ENCODE assay signal across 11 cellular contexts in the genomic region with DNA sequence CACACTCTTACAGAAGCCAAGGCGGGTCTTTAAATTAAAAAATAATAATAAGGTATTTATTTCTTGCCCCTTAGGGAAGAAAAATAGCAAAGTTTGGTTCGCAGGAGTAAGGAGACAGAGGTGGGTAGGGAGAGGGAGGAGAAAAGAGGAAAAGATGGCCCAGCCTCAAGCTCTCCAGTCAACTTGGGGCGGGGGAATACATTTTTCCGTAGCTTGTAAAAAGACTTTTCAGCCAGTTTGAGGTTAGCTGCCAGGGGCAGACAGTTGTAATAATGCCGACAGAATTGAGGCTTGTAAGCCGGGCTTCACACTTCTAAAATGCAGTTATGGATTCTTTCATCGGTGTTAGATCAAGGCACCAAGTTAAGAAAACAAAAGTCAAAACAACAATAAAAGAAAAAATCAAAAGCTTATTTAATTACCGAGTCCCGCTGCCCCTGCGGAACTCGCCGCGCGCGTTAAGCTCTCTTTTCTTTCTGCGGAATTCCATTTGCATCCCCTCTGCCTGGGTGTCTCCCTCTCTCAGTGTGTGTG. TPM values are rescaled to one million over a fixed set of nuclear protein-coding genes. Genes with fewer than 3 reads are reported as not detected.
DNase-seq lines count a peak whose midpoint lies in the region; ATAC-seq and TF ChIP-seq lines count a peak whose summit lies in the region.
"Had no signal": no experiment of that assay in that cellular context is flagged by ENCODE, and none has a peak within 500 bp of the region (broad histone marks: within the 10 kb centered on the region; RNA-seq: fewer than 3 reads in every experiment).

No MANE protein-coding gene starts in this region.

- 0 to 1% methylated on average over 12 to 14 of the region's 16 CpGs for WGBS in mesodermal cell (ENCODE audit: insufficient coverage in 2 of 2), 2 experiments

- H3K9ac ChIP-seq in subcutaneous abdominal adipose tissue (ENCODE audit: low read length in 5 of 5), result no peak overlapping the region

- CTCF ChIA-PET in activated naive CD4-positive, alpha-beta T cell treated with anti-CD3 and anti-CD28 coated beads, Interleukin-2, amount 10 ng/mL, durations not matched to agents 7 days and 5 days (lab: Charles Lee), result interaction anchor here (0.7 to 1.3 kb wide), 4 partner anchors 32 to 778 kb away, joined by 3 to 5 read pairs (median 4); no protein-coding TSS in a partner anchor
- CTCF ChIA-PET in activated B cell treated with CpG ODN at 0.5 μM for 24 hours (lab: Charles Lee), result interaction anchor here (0.8 kb wide), 1 partner anchor 46 kb away, joined by 3 read pairs; no protein-coding TSS in a partner anchor

- POLR2A ChIA-PET in activated B cell treated with CpG ODN at 0.5 μM for 24 hours (lab: Charles Lee), result no interaction called here

- H3K4me3 ChIP-seq in mesodermal cell (ENCODE audit: extremely low read depth, insufficient read depth, low read length, poor library complexity, severe bottlenecking) (peak overlapping the region; percentile 44), subcutaneous abdominal adipose tissue (ENCODE audit: low read depth in 1 of 5, low read length in 5 of 5) (peak overlapping the region; percentile 8 to 59 (median 37))
- H3K4me3 ChIP-seq: upper lobe of left lung had no signal

- H3K27ac Mint-ChIP-seq in activated naive CD4-positive, alpha-beta T cell treated with anti-CD3 and anti-CD28 coated beads, Interleukin-2, amount 10 ng/mL, durations not matched to agents 7 days and 5 days, result peak overlapping the region; percentile 72
- peak overlapping the region; percentile 60 for H3K27ac Mint-ChIP-seq in activated B cell treated with CpG ODN at 0.5 μM for 24 hours

- H3K27me3 ChIP-seq in subcutaneous abdominal adipose tissue (ENCODE audit: control insufficient read depth in 5 of 5, insufficient read depth in 4 of 5, low read length in 5 of 5), result peaks cover 77 to 95% (median 83%) of the 10 kb centered on the region in 5 donors

- no peaks in the 10 kb centered on the region for H3K36me3 Mint-ChIP-seq in activated naive CD4-positive, alpha-beta T cell treated with anti-CD3 and anti-CD28 coated beads, Interleukin-2, amount 10 ng/mL, durations not matched to agents 7 days and 5 days
- no peaks in the 10 kb centered on the region for H3K36me3 Mint-ChIP-seq in activated B cell treated with CpG ODN at 0.5 μM for 24 hours (ENCODE audit: low read depth)

- peaks cover 3% of the 10 kb centered on the region for H3K4me1 Mint-ChIP-seq in activated naive CD4-positive, alpha-beta T cell treated with anti-CD3 and anti-CD28 coated beads, Interleukin-2, amount 10 ng/mL, durations not matched to agents 7 days and 5 days
- H3K4me1 Mint-ChIP-seq in activated B cell treated with CpG ODN at 0.5 μM for 24 hours, result peaks cover 30% of the 10 kb centered on the region

- no peaks in the 10 kb centered on the region for H3K9me3 Mint-ChIP-seq in activated naive CD4-positive, alpha-beta T cell treated with anti-CD3 and anti-CD28 coated beads, Interleukin-2, amount 10 ng/mL, durations not matched to agents 7 days and 5 days
- no peaks in the 10 kb centered on the region for H3K9me3 Mint-ChIP-seq in activated B cell treated with CpG ODN at 0.5 μM for 24 hours

- no peak for TF ChIP-seq CTCF in activated B cell treated with CpG ODN at 0.5 μM for 24 hours (IDR thresholded peaks at IDR 0.05)

- peak overlapping the region; percentile 22 for H3K4me3 Mint-ChIP-seq in activated naive CD4-positive, alpha-beta T cell treated with anti-CD3 and anti-CD28 coated beads, Interleukin-2, amount 10 ng/mL, durations not matched to agents 7 days and 5 days
- H3K4me3 Mint-ChIP-seq in activated B cell treated with CpG ODN at 0.5 μM for 24 hours, result no peak overlapping the region

- no peak for DNase-seq in activated naive CD4-positive, alpha-beta T cell treated with anti-CD3 and anti-CD28 coated beads, Interleukin-2, amount 10 ng/mL, durations not matched to agents 7 days and 5 days
- no peak for DNase-seq in activated naive CD4-positive, alpha-beta T cell treated with Interleukin-2 at 50 U/mL for 16 hours
- DNase-seq in activated B cell treated with CpG ODN at 0.5 μM for 24 hours, result no peak
- DNase-seq in cerebellar nuclear complex (lab: John Stamatoyannopoulos, UW), result no peak
- DNase-seq: T1000 had no signal

- intact Hi-C loops in activated B cell treated with CpG ODN at 0.5 μM for 24 hours (cut with micrococcal nuclease), result no loop called here

- ATAC-seq in activated B cell treated with CpG ODN at 0.5 μM for 24 hours (ENCODE audit: low read depth) (no peak), HG03025 (IDR thresholded peaks at IDR 0.05; ENCODE audit: low FRiP score, unreplicated experiment) (no peak), HG03108 (IDR thresholded peaks at IDR 0.05; ENCODE audit: unreplicated experiment) (no peak)

- H3K9me3 ChIP-seq in mesodermal cell (ENCODE audit: control insufficient read depth, low read length) (no peaks in the 10 kb centered on the region), subcutaneous abdominal adipose tissue (ENCODE audit: control insufficient read depth in 5 of 5, low read length in 5 of 5) (peaks cover 0 to 2% (median 0%) of the 10 kb centered on the region in 5 donors)
- H3K9me3 ChIP-seq: upper lobe of left lung had no signal

- peaks cover 100% of the 10 kb centered on the region for H3K27me3 Mint-ChIP-seq in activated naive CD4-positive, alpha-beta T cell treated with anti-CD3 and anti-CD28 coated beads, Interleukin-2, amount 10 ng/mL, durations not matched to agents 7 days and 5 days
- H3K27me3 Mint-ChIP-seq in activated B cell treated with CpG ODN at 0.5 μM for 24 hours, result peaks cover 72% of the 10 kb centered on the region

- H3K27ac ChIP-seq in mesodermal cell (ENCODE audit: low read depth, low read length, severe bottlenecking) (no peak overlapping the region), subcutaneous abdominal adipose tissue (ENCODE audit: low read depth, low read length) (no peak overlapping the region)
- H3K27ac ChIP-seq: upper lobe of left lung had no signal

- H3K36me3 ChIP-seq in mesodermal cell (ENCODE audit: control insufficient read depth, insufficient read depth, low read length) (no peaks in the 10 kb centered on the region), subcutaneous abdominal adipose tissue (ENCODE audit: control insufficient read depth in 5 of 5, insufficient read depth in 5 of 5, low read length in 5 of 5) (no peaks in the 10 kb centered on the region)
- H3K36me3 ChIP-seq: upper lobe of left lung had no signal

- H3K4me1 ChIP-seq in mesodermal cell (ENCODE audit: control insufficient read depth, insufficient read depth, low read length, poor library complexity, severe bottlenecking) (peaks cover 44% of the 10 kb centered on the region), subcutaneous abdominal adipose tissue (ENCODE audit: control insufficient read depth in 5 of 5, insufficient read depth in 5 of 5, low read length in 5 of 5) (peaks cover 0 to 46% (median 36%) of the 10 kb centered on the region in 5 donors)

RNA-seq across cellular contexts. Expression of a gene that starts 0.5 kb away (rescaled TPM):
- total RNA-seq in activated B cell treated with CpG ODN at 0.5 μM for 24 hours, result not detected in 2 replicates
- polyA plus RNA-seq in mesodermal cell (2013, experiment 1 of 2), result 6.1 TPM
- polyA plus RNA-seq in mesodermal cell (2013, experiment 2 of 2), result 5.8 TPM
- total RNA-seq: mononuclear cell, upper lobe of left lung had no signal

RNA-seq across cellular contexts. Expression of a gene that starts 42.2 kb away (rescaled TPM):
- not detected in 2 replicates for total RNA-seq in activated B cell treated with CpG ODN at 0.5 μM for 24 hours
- polyA plus RNA-seq in mesodermal cell (2013, experiment 1 of 2), result 2.6 TPM
- 3.5 TPM for polyA plus RNA-seq in mesodermal cell (2013, experiment 2 of 2)
- total RNA-seq: upper lobe of left lung had no signal

RNA-seq across cellular contexts. Expression of a gene that starts 57.1 kb away (rescaled TPM):
- total RNA-seq in activated B cell treated with CpG ODN at 0.5 μM for 24 hours, result not detected in 2 replicates
- 2.0 TPM for polyA plus RNA-seq in mesodermal cell (2013, experiment 1 of 2)
- polyA plus RNA-seq in mesodermal cell (2013, experiment 2 of 2), result 1.8 TPM
- total RNA-seq: mononuclear cell, upper lobe of left lung had no signal
